1 cellular context compared by ENCODE assay signal in the genomic region with DNA sequence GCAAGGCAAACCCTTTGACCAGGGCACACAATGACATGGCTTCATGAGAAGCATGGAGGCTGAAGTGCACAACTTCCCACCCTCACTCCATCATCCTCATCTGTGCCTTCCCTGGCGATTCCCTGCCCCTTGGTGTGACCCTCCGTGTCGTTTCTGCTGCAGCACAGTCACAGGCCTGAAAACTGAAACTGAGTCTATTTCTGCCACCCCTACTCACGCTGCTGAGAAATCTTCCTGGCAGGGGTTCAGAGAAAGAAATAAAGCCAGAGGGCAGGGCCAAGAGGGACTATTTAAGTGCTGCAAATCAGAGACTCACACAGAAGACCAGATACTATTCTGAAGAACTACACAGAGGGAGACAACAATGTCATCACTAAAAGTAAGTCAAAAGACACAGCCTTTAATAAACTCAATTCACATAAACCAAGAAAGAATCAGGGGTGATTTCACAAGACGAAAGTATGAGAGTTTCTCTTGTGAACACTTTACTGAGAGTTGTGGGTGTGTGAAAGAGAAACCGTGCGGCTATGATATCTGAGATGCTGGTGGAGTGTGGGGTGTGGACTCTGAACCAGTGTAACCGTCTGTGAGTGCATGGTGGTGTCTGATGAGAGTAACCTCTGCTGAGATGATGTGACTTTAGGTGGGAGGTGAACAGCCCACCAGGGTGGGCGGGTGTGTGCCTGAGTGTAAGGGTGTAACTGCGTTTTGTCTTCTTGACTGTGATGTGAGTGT.
TF ChIP-seq lines count a peak whose summit lies in the region.

No MANE protein-coding gene starts in this region.

TF ChIP-seq in HepG2, 621 proteins besides CTCF, POLR2A, EP300 and RAD21:
- TF ChIP-seq, protein P1, sequence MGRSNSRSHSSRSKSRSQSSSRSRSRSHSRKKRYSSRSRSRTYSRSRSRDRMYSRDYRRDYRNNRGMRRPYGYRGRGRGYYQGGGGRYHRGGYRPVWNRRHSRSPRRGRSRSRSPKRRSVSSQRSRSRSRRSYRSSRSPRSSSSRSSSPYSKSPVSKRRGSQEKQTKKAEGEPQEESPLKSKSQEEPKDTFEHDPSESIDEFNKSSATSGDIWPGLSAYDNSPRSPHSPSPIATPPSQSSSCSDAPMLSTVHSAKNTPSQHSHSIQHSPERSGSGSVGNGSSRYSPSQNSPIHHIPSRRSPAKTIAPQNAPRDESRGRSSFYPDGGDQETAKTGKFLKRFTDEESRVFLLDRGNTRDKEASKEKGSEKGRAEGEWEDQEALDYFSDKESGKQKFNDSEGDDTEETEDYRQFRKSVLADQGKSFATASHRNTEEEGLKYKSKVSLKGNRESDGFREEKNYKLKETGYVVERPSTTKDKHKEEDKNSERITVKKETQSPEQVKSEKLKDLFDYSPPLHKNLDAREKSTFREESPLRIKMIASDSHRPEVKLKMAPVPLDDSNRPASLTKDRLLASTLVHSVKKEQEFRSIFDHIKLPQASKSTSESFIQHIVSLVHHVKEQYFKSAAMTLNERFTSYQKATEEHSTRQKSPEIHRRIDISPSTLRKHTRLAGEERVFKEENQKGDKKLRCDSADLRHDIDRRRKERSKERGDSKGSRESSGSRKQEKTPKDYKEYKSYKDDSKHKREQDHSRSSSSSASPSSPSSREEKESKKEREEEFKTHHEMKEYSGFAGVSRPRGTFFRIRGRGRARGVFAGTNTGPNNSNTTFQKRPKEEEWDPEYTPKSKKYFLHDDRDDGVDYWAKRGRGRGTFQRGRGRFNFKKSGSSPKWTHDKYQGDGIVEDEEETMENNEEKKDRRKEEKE (IDR thresholded peaks at IDR 0.05): no peak
- TF ChIP-seq, protein P2, sequence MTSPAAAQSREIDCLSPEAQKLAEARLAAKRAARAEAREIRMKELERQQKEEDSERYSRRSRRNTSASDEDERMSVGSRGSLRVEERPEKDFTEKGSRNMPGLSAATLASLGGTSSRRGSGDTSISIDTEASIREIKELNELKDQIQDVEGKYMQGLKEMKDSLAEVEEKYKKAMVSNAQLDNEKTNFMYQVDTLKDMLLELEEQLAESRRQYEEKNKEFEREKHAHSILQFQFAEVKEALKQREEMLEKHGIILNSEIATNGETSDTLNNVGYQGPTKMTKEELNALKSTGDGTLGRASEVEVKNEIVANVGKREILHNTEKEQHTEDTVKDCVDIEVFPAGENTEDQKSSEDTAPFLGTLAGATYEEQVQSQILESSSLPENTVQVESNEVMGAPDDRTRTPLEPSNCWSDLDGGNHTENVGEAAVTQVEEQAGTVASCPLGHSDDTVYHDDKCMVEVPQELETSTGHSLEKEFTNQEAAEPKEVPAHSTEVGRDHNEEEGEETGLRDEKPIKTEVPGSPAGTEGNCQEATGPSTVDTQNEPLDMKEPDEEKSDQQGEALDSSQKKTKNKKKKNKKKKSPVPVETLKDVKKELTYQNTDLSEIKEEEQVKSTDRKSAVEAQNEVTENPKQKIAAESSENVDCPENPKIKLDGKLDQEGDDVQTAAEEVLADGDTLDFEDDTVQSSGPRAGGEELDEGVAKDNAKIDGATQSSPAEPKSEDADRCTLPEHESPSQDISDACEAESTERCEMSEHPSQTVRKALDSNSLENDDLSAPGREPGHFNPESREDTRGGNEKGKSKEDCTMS (CRISPR knock-in tag; conservative IDR thresholded peaks at IDR 0.05): no peak
- TF ChIP-seq GLI4 (CRISPR knock-in tag; IDR thresholded peaks at IDR 0.05; ENCODE audit: borderline replicate concordance) (no peak), NFE2L2 (IDR thresholded peaks at IDR 0.05; ENCODE audit: low read length) (no peak)
